Comparison of ENCODE assay signal across 23 cellular contexts in genomic region chr6:144847906-144848305, GRCh38.
DNase-seq lines count a peak whose midpoint lies in the region; ATAC-seq and TF ChIP-seq lines count a peak whose summit lies in the region.
"Had no signal": no experiment of that assay in that cellular context is flagged by ENCODE, and none has a peak within 500 bp of the region (broad histone marks: within the 10 kb centered on the region; RNA-seq: fewer than 3 reads in every experiment).

No MANE protein-coding gene starts in this region.

- TF ChIP-seq CTCF in activated B cell treated with CpG ODN at 0.5 μM for 24 hours (IDR thresholded peaks at IDR 0.05) (no peak), mesothelial cell of epicardium (IDR thresholded peaks at IDR 0.05; ENCODE audit: unreplicated experiment) (no peak), coronary artery (IDR thresholded peaks at IDR 0.05) (no peak), MCF 10A (IDR thresholded peaks at IDR 0.05; ENCODE audit: unreplicated experiment) (no peak)

- POLR2A ChIA-PET in activated B cell treated with CpG ODN at 0.5 μM for 24 hours (lab: Charles Lee) (no interaction called here), MCF 10A (lab: Yijun Ruan, JAX) (no interaction called here)

- peak overlapping the region; percentile 57 for H3K27ac Mint-ChIP-seq in activated naive CD4-positive, alpha-beta T cell treated with anti-CD3 and anti-CD28 coated beads for 36 hours
- peak overlapping the region; percentile 33 for H3K27ac Mint-ChIP-seq in activated B cell treated with CpG ODN at 0.5 μM for 24 hours
- H3K27ac Mint-ChIP-seq in mesothelial cell of epicardium: peak overlapping the region; percentile 18
- H3K27ac Mint-ChIP-seq in MCF 10A (ENCODE audit: low read depth, unreplicated experiment): no peak overlapping the region
- H3K27ac Mint-ChIP-seq: GM23338 had no signal

- CTCF ChIA-PET in activated naive CD4-positive, alpha-beta T cell treated with anti-CD3 and anti-CD28 coated beads for 36 hours (lab: Charles Lee): no interaction called here
- CTCF ChIA-PET in activated B cell treated with CpG ODN at 0.5 μM for 24 hours (lab: Charles Lee) (no interaction called here), MCF 10A (lab: Yijun Ruan, JAX) (no interaction called here)

- intact Hi-C loops in activated naive CD4-positive, alpha-beta T cell treated with anti-CD3 and anti-CD28 coated beads for 36 hours (cut with micrococcal nuclease): no loop called here
- intact Hi-C loops in activated B cell treated with CpG ODN at 0.5 μM for 24 hours (cut with micrococcal nuclease) (no loop called here), MCF 10A (cut with micrococcal nuclease) (no loop called here)

- ATAC-seq in activated B cell treated with CpG ODN at 0.5 μM for 24 hours (ENCODE audit: low read depth): no peak
- ATAC-seq in GM18873 (IDR thresholded peaks at IDR 0.05; ENCODE audit: low FRiP score, unreplicated experiment): no peak
- ATAC-seq: A549; GM23338; HepG2; left lobe of liver; Panc1; stimulated activated naive CD8-positive, alpha-beta T cell treated with anti-CD3 and anti-CD28 coated beads, Interleukin-15, Interleukin-2, amounts not matched to agents 100 U/mL and 50 U/mL, for 24 hours had no signal

- H3K4me3 Mint-ChIP-seq in activated naive CD4-positive, alpha-beta T cell treated with anti-CD3 and anti-CD28 coated beads for 36 hours: no peak overlapping the region
- H3K4me3 Mint-ChIP-seq in activated B cell treated with CpG ODN at 0.5 μM for 24 hours (no peak overlapping the region), mesothelial cell of epicardium (no peak overlapping the region), MCF 10A (ENCODE audit: unreplicated experiment) (no peak overlapping the region)
- H3K4me3 Mint-ChIP-seq: GM23338 had no signal

- no peaks in the 10 kb centered on the region for H3K27me3 Mint-ChIP-seq in activated naive CD4-positive, alpha-beta T cell treated with anti-CD3 and anti-CD28 coated beads for 36 hours (ENCODE audit: low read depth)
- H3K27me3 Mint-ChIP-seq in activated B cell treated with CpG ODN at 0.5 μM for 24 hours (no peaks in the 10 kb centered on the region), mesothelial cell of epicardium (ENCODE audit: low read depth) (no peaks in the 10 kb centered on the region), MCF 10A (ENCODE audit: insufficient read depth, unreplicated experiment) (no peaks in the 10 kb centered on the region)

- DNase-seq in activated naive CD4-positive, alpha-beta T cell treated with anti-CD3 and anti-CD28 coated beads for 36 hours: no peak
- DNase-seq in activated naive CD4-positive, alpha-beta T cell (lab: John Stamatoyannopoulos, UW): no peak
- no peak for DNase-seq in activated B cell treated with CpG ODN at 0.5 μM for 24 hours
- no peak for DNase-seq in mesothelial cell of epicardium (ENCODE audit: low spot score in 2 of 2, unreplicated experiment in 2 of 2)
- DNase-seq in superior temporal gyrus (ENCODE audit: extremely low spot score): peak; percentile 46
- DNase-seq in coronary artery (ENCODE audit: low spot score): no peak
- no peak for DNase-seq in MCF 10A (ENCODE audit: unreplicated experiment)
- DNase-seq: activated CD4-positive, alpha-beta T cell treated with anti-CD3 and anti-CD28 coated beads for 48 hours; activated effector memory CD4-positive, alpha-beta T cell treated with anti-CD3 and anti-CD28 coated beads, Interleukin-2, amount 50 U/mL, for 16 hours; NCI-H1105; NCI-H2029; small intestine; stimulated activated naive CD8-positive, alpha-beta T cell treated with anti-CD3 and anti-CD28 coated beads, Interleukin-15, Interleukin-2, amounts not matched to agents 100 U/mL and 50 U/mL, for 24 hours had no signal

- BruUV-seq in MCF 10A (replicated peaks; lab: Mats Ljungman, UMichigan): no TSS peak

- no peak overlapping the region for H3K27ac ChIP-seq in coronary artery
- H3K27ac ChIP-seq: A549, cardiac muscle cell, prostate gland, SJSA1 had no signal

- H3K4me3 ChIP-seq in coronary artery: no peak overlapping the region
- H3K4me3 ChIP-seq: A549, cardiac muscle cell, GM23338, prostate gland, SJSA1, tibial nerve had no signal

- peaks cover 10% of the 10 kb centered on the region for H3K36me3 Mint-ChIP-seq in activated naive CD4-positive, alpha-beta T cell treated with anti-CD3 and anti-CD28 coated beads for 36 hours (ENCODE audit: low read depth)
- H3K36me3 Mint-ChIP-seq in activated B cell treated with CpG ODN at 0.5 μM for 24 hours (ENCODE audit: low read depth): peaks cover 79% of the 10 kb centered on the region
- peaks cover 30% of the 10 kb centered on the region for H3K36me3 Mint-ChIP-seq in mesothelial cell of epicardium
- H3K36me3 Mint-ChIP-seq in MCF 10A (ENCODE audit: insufficient read depth, unreplicated experiment): peaks cover 10% of the 10 kb centered on the region

- no peaks in the 10 kb centered on the region for H3K9me3 Mint-ChIP-seq in activated naive CD4-positive, alpha-beta T cell treated with anti-CD3 and anti-CD28 coated beads for 36 hours
- H3K9me3 Mint-ChIP-seq in activated B cell treated with CpG ODN at 0.5 μM for 24 hours (no peaks in the 10 kb centered on the region), mesothelial cell of epicardium (no peaks in the 10 kb centered on the region), MCF 10A (ENCODE audit: unreplicated experiment) (peaks cover 6% of the 10 kb centered on the region)
- H3K9me3 Mint-ChIP-seq: GM23338 had no signal

- no peaks in the 10 kb centered on the region for H3K4me1 Mint-ChIP-seq in activated naive CD4-positive, alpha-beta T cell treated with anti-CD3 and anti-CD28 coated beads for 36 hours (ENCODE audit: low read depth)
- H3K4me1 Mint-ChIP-seq in activated B cell treated with CpG ODN at 0.5 μM for 24 hours (no peaks in the 10 kb centered on the region), mesothelial cell of epicardium (peaks cover 33% of the 10 kb centered on the region), MCF 10A (ENCODE audit: insufficient read depth, unreplicated experiment) (no peaks in the 10 kb centered on the region)
